13 cellular contexts compared by ENCODE assay signal in the genomic region with DNA sequence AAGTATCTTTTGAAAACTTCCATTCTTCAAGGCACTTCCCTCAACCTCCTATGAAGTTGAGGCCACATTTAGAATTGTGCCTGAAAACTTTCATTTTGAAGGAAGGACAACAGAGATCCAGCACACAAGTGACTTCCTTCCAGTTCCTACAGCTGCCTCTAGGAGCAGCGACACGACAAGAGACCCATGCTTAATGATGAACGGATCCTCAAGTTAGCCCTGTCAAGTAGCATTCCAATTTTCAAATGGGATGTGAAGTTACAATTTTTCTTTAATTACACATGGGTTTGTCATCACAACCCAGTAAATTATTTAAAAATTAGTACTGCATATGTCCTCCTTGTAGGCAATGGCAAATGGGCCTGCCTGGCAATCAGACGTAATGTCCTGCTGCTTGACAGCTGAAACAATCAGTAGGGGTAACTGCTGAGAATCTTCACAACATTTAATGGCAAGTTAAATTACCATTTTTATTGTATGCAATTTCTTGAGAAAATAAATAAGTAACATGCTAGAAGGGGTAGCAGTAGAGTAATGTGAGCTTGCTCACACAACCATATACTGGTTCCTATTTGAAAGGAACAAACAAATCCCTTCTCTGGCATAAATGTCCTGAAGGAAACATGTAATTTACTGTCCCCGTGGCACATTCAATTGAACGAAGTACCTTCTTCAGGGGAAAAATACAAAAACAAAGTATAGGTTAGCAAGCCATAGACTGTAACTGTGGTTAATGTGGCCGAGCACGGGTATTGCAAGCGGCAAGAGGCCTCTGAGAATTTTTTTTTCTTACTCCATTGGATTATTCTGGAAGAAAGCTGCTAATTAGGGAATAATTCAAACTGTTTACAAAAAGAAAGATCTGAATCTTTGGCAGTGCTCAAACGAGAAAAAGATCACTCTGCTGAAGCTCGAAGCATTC.
A peak's percentile ranks its signal among the peaks of the same experiment; 100 is the strongest.
DNase-seq lines count a peak whose midpoint lies in the region; ATAC-seq and TF ChIP-seq lines count a peak whose summit lies in the region.
"Had no signal": no experiment of that assay in that cellular context is flagged by ENCODE, and none has a peak within 500 bp of the region (broad histone marks: within the 10 kb centered on the region; RNA-seq: fewer than 3 reads in every experiment).

No MANE protein-coding gene starts in this region.

- H3K36me3 ChIP-seq in OCI-LY7 (ENCODE audit: insufficient read depth, low read length): peaks cover 43% of the 10 kb centered on the region
- H3K36me3 ChIP-seq: BLaER1 treated with 17β-estradiol and CSF1 and Interleukin-3, amounts not matched to agents 10 nM and 100 nM; transverse colon had no signal

- no peak overlapping the region for H3K4me2 ChIP-seq in OCI-LY7 (ENCODE audit: low read length)

- H2AFZ ChIP-seq in OCI-LY7 (ENCODE audit: low read length): no peak overlapping the region

- H3K4me3 Mint-ChIP-seq in endothelial cell (ENCODE audit: unreplicated experiment) (no peak overlapping the region), type B pancreatic cell (no peak overlapping the region)
- H3K4me3 Mint-ChIP-seq: activated naive CD8-positive, alpha-beta T cell treated with anti-CD3 and anti-CD28 coated beads, Interleukin-2, amount 10 ng/mL, durations not matched to agents 7 days and 5 days had no signal

- TF ChIP-seq CTCF in OCI-LY7 (conservative IDR thresholded peaks at IDR 0.05; ENCODE audit: low read length): peak; percentile 74
- peak; percentile 23 for TF ChIP-seq CTCF in endothelial cell (IDR thresholded peaks at IDR 0.05; ENCODE audit: unreplicated experiment)
- TF ChIP-seq CTCF in type B pancreatic cell (conservative IDR thresholded peaks at IDR 0.05): peak; percentile 63

- no peak overlapping the region for H3K27ac ChIP-seq in OCI-LY7 (ENCODE audit: low read depth, low read length, poor library complexity, severe bottlenecking)
- H3K27ac ChIP-seq: BLaER1 treated with 17β-estradiol and CSF1 and Interleukin-3, amounts not matched to agents 10 nM and 100 nM; transverse colon had no signal

- H3K4me1 ChIP-seq in OCI-LY7 (ENCODE audit: insufficient read depth, low read length, poor library complexity, severe bottlenecking): peaks cover 39% of the 10 kb centered on the region
- H3K4me1 ChIP-seq: transverse colon had no signal

- no peak for ATAC-seq in GM19023 (IDR thresholded peaks at IDR 0.05; ENCODE audit: unreplicated experiment)

- H3K27ac Mint-ChIP-seq in endothelial cell (ENCODE audit: unreplicated experiment) (no peak overlapping the region), type B pancreatic cell (no peak overlapping the region)
- H3K27ac Mint-ChIP-seq: activated naive CD8-positive, alpha-beta T cell treated with anti-CD3 and anti-CD28 coated beads, Interleukin-2, amount 10 ng/mL, durations not matched to agents 7 days and 5 days had no signal

- no TSS peak for BruUV-seq in OCI-LY7 (replicated peaks; lab: Mats Ljungman, UMichigan)

- H3K9me2 ChIP-seq in OCI-LY7 (ENCODE audit: insufficient read depth, low read length): no peaks in the 10 kb centered on the region

- peak; percentile 2 to 17 for DNase-seq in SHP77 (lab: John Stamatoyannopoulos, UW)
- no peak for DNase-seq in SHP77 treated with DMSO at 0.1 percent for 48 hours (lab: John Stamatoyannopoulos, UW)
- peak; percentile 41 for DNase-seq in OCI-LY7 (ENCODE audit: low spot score)
- DNase-seq in endothelial cell (ENCODE audit: low spot score): peak; percentile 11
- no peak for DNase-seq in type B pancreatic cell (ENCODE audit: extremely low spot score, unreplicated experiment)
- no peak for DNase-seq in middle frontal gyrus (ENCODE audit: extremely low spot score, low spot score)
- DNase-seq in glomerular visceral epithelial cell (ENCODE audit: extremely low spot score): no peak
- DNase-seq: activated naive CD8-positive, alpha-beta T cell treated with anti-CD3 and anti-CD28 coated beads, Interleukin-2, amount 10 ng/mL, durations not matched to agents 7 days and 5 days; NCI-H1092 treated with DMSO at 0.1 percent for 48 hours; T-helper 9 cell; transverse colon had no signal

- no peaks in the 10 kb centered on the region for H4K20me1 ChIP-seq in OCI-LY7 (ENCODE audit: insufficient read depth, low read length)
- H4K20me1 ChIP-seq: BLaER1 treated with 17β-estradiol and CSF1 and Interleukin-3, amounts not matched to agents 10 nM and 100 nM had no signal

- H3K9me3 Mint-ChIP-seq in endothelial cell (ENCODE audit: unreplicated experiment) (no peaks in the 10 kb centered on the region), type B pancreatic cell (no peaks in the 10 kb centered on the region)
- H3K9me3 Mint-ChIP-seq: activated naive CD8-positive, alpha-beta T cell treated with anti-CD3 and anti-CD28 coated beads, Interleukin-2, amount 10 ng/mL, durations not matched to agents 7 days and 5 days had no signal

- H3K9me3 ChIP-seq in OCI-LY7 (ENCODE audit: low read length): no peaks in the 10 kb centered on the region
- H3K9me3 ChIP-seq: BLaER1 treated with 17β-estradiol and CSF1 and Interleukin-3, amounts not matched to agents 10 nM and 100 nM; transverse colon had no signal

- POLR2A ChIA-PET in OCI-LY7 (lab: Charles Lee): interaction anchor here (0.8 to 1.3 kb wide), 3 partner anchors 7 to 28 kb away, joined by 3 to 5 read pairs (median 3); no protein-coding TSS in a partner anchor

- intact Hi-C loops in OCI-LY7 (cut with micrococcal nuclease; ENCODE audit: unreplicated experiment): no loop called here

- no peaks in the 10 kb centered on the region for H3K79me2 ChIP-seq in OCI-LY7 (ENCODE audit: insufficient read depth, low read depth, low read length)

- H3K36me3 Mint-ChIP-seq in endothelial cell (ENCODE audit: low read depth, unreplicated experiment): no peaks in the 10 kb centered on the region
- H3K36me3 Mint-ChIP-seq in type B pancreatic cell: peaks cover 44% of the 10 kb centered on the region
- H3K36me3 Mint-ChIP-seq: activated naive CD8-positive, alpha-beta T cell treated with anti-CD3 and anti-CD28 coated beads, Interleukin-2, amount 10 ng/mL, durations not matched to agents 7 days and 5 days had no signal

- H3K27me3 Mint-ChIP-seq in endothelial cell (ENCODE audit: unreplicated experiment) (peaks cover 2% of the 10 kb centered on the region), type B pancreatic cell (no peaks in the 10 kb centered on the region)
- H3K27me3 Mint-ChIP-seq: activated naive CD8-positive, alpha-beta T cell treated with anti-CD3 and anti-CD28 coated beads, Interleukin-2, amount 10 ng/mL, durations not matched to agents 7 days and 5 days had no signal

- CTCF ChIA-PET in OCI-LY7 (lab: Charles Lee; ENCODE audit: unreplicated experiment): no interaction called here

- H3K4me1 Mint-ChIP-seq in endothelial cell (ENCODE audit: unreplicated experiment) (no peaks in the 10 kb centered on the region), type B pancreatic cell (ENCODE audit: unreplicated experiment) (peaks cover 3% of the 10 kb centered on the region)
- H3K4me1 Mint-ChIP-seq: activated naive CD8-positive, alpha-beta T cell treated with anti-CD3 and anti-CD28 coated beads, Interleukin-2, amount 10 ng/mL, durations not matched to agents 7 days and 5 days had no signal

- H3K4me3 ChIP-seq in OCI-LY7 (ENCODE audit: low read depth, low read length, poor library complexity, severe bottlenecking): no peak overlapping the region
- H3K4me3 ChIP-seq: BLaER1 treated with 17β-estradiol and CSF1 and Interleukin-3, amounts not matched to agents 10 nM and 100 nM; transverse colon had no signal

Comparison
In these comparisons a context has a peak if more than half of its experiments do, and no peak if none do; other contexts are left out.
1. DNase-seq: peak in SHP77 (2 of 2), OCI-LY7 (single experiment) and endothelial cell (single experiment); none in SHP77 treated with DMSO at 0.1 percent for 48 hours (single experiment), type B pancreatic cell (single experiment), middle frontal gyrus (single experiment) and glomerular visceral epithelial cell (single experiment).
2. CTCF ChIP-seq: peak in every context shown above with its lines; median percentile 74 in OCI-LY7; 63 in type B pancreatic cell; 23 in endothelial cell.